13 cellular contexts compared by ENCODE assay signal in the genomic region with DNA sequence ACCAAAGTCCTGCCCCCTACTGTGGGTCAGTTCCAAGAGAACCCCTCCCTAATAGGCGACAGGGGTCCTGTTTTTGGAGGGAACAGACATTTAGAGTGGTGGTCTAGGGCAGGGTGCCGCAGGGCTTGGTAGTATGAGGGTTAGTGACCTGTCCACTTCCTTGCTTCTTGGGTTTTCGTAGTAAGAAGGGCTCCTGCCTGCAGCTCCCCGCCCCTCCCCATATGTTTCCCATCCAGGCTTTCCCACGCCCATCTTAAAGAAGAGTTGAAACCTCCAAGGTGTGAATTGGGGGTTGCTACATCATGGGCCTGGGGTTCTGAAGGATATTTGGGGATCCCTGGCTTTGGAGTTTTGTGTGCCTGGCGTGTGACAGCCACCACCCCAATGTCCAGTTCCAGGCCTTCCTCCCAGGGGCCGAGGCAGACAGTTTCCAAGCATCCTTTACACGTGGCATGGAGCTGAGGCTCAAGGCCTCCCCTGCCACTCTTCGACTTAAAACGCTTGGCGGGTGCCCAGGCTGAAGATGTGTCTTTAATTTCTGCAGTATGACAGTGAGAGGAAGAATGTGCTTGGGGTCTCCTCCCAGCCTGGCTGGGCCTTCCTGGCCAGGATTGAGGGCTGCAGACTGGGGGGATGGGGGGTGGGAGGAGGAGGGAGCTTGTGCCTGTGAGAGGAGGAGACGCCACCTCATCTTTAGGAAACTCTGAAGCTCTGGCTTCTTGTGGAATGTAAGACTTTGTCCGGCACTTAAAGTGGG. TPM values are rescaled to one million over a fixed set of nuclear protein-coding genes. Genes with fewer than 3 reads are reported as not detected.
A peak's percentile ranks its signal among the peaks of the same experiment; 100 is the strongest.
DNase-seq lines count a peak whose midpoint lies in the region; FAIRE-seq and TF ChIP-seq lines count a peak whose summit lies in the region.
"Had no signal": no experiment of that assay in that cellular context is flagged by ENCODE, and none has a peak within 500 bp of the region (broad histone marks: within the 10 kb centered on the region; RNA-seq: fewer than 3 reads in every experiment).

No MANE protein-coding gene starts in this region.

- intact Hi-C loops in ascending aorta (cut with DNase I), result loop anchor here (5.0 kb wide), 1 partner anchor 34 kb away; no protein-coding TSS in a partner anchor
- intact Hi-C loops in kidney (cut with DNase I), result no loop called here
- intact Hi-C loops in thyroid gland (cut with DNase I), result no loop called here

- 81 to 85% methylated on average over 3 to 13 of the region's 13 CpGs for WGBS in thyroid gland, 2 donors

- H3K27ac ChIP-seq in ascending aorta, result peak overlapping the region; percentile 52 to 97
- no peak overlapping the region for H3K27ac ChIP-seq in kidney (ENCODE audit: low read depth in 2 of 2, low read length in 2 of 2)
- peak overlapping the region; percentile 16 for H3K27ac ChIP-seq in subcutaneous abdominal adipose tissue (ENCODE audit: low read depth, low read length)
- no peak overlapping the region for H3K27ac ChIP-seq in thyroid gland

- no peak overlapping the region for H3K4me3 ChIP-seq in ascending aorta
- H3K4me3 ChIP-seq in kidney (ENCODE audit: low read length in 2 of 2), result no peak overlapping the region
- no peak overlapping the region for H3K4me3 ChIP-seq in subcutaneous abdominal adipose tissue (ENCODE audit: low read depth in 1 of 5, low read length in 5 of 5)
- H3K4me3 ChIP-seq in thyroid gland (replicated peaks in 1 of 3), result no peak overlapping the region

- TF ChIP-seq CTCF in ascending aorta (IDR thresholded peaks at IDR 0.05), result no peak
- no peak for TF ChIP-seq CTCF in kidney (IDR thresholded peaks at IDR 0.05; ENCODE audit: borderline replicate concordance, extremely low read depth, insufficient read depth)
- no peak for TF ChIP-seq CTCF in thyroid gland (IDR thresholded peaks at IDR 0.05)

- no peak for TF ChIP-seq POLR2A in thyroid gland (IDR thresholded peaks at IDR 0.05)

- H3K27me3 ChIP-seq in ascending aorta (no peaks in the 10 kb centered on the region), subcutaneous abdominal adipose tissue (ENCODE audit: control insufficient read depth in 5 of 5, insufficient read depth in 4 of 5, low read length in 5 of 5) (peaks cover 21 to 51% (median 45%) of the 10 kb centered on the region in 5 donors), thyroid gland (peaks cover 10% of the 10 kb centered on the region)

- peak; percentile 99 for DNase-seq in GM04503 (ENCODE audit: low read depth)
- no peak for DNase-seq in ascending aorta (ENCODE audit: low spot score in 2 of 2)
- DNase-seq in kidney, result peak; percentile 60
- DNase-seq in iPS-NIHi11 (ENCODE audit: low spot score), result no peak
- DNase-seq in GM19240 (ENCODE audit: insufficient read length, low spot score), result no peak
- no peak for DNase-seq in DMS114 treated with DMSO at 0.1 percent for 48 hours (lab: John Stamatoyannopoulos, UW; ENCODE audit: unreplicated experiment)
- DNase-seq in thyroid gland, result no peak
- DNase-seq: activated CD4-positive, alpha-beta T cell treated with anti-CD3 and anti-CD28 coated beads, Interleukin-2, amount 50 U/mL, for 4 hours; Caco-2; effector memory CD8-positive, alpha-beta T cell; NCI-H1105 treated with DMSO at 0.1 percent for 48 hours; stimulated activated CD4-positive, alpha-beta T cell treated with anti-CD3 and anti-CD28 coated beads, Interleukin-2, amount 100 ng/mL, for 24 hours had no signal

- H3K4me1 ChIP-seq in ascending aorta (peaks cover 3 to 26% of the 10 kb centered on the region in 2 donors), kidney (ENCODE audit: control insufficient read depth in 1 of 2, insufficient read depth in 1 of 2, low read depth in 1 of 2, low read length in 2 of 2) (peaks cover 5 to 10% of the 10 kb centered on the region in 2 donors), subcutaneous abdominal adipose tissue (ENCODE audit: control insufficient read depth in 5 of 5, insufficient read depth in 5 of 5, low read length in 5 of 5) (peaks cover 0 to 44% (median 31%) of the 10 kb centered on the region in 5 donors), thyroid gland (peaks cover 12 to 27% of the 10 kb centered on the region in 2 donors)

- H3K9me3 ChIP-seq in ascending aorta, result no peaks in the 10 kb centered on the region
- no peaks in the 10 kb centered on the region for H3K9me3 ChIP-seq in kidney (ENCODE audit: control insufficient read depth in 1 of 2, low read length in 2 of 2)
- H3K9me3 ChIP-seq in subcutaneous abdominal adipose tissue (ENCODE audit: control insufficient read depth in 5 of 5, low read length in 5 of 5), result no peaks in the 10 kb centered on the region
- H3K9me3 ChIP-seq in thyroid gland, result no peaks in the 10 kb centered on the region
- H3K9me3 ChIP-seq: Caco-2 had no signal

- H3K36me3 ChIP-seq in ascending aorta (peaks cover 8 to 9% of the 10 kb centered on the region in 2 donors), kidney (ENCODE audit: control insufficient read depth in 1 of 2, insufficient read depth in 2 of 2, low read length in 2 of 2) (no peaks in the 10 kb centered on the region), subcutaneous abdominal adipose tissue (ENCODE audit: control insufficient read depth in 5 of 5, insufficient read depth in 5 of 5, low read length in 5 of 5) (no peaks in the 10 kb centered on the region), thyroid gland (no peaks in the 10 kb centered on the region)

- no peak overlapping the region for H3K9ac ChIP-seq in kidney (ENCODE audit: low read length in 2 of 2)
- no peak overlapping the region for H3K9ac ChIP-seq in subcutaneous abdominal adipose tissue (ENCODE audit: low read length in 5 of 5)

- FAIRE-seq in kidney (lab: Jason Lieb, UNC), result no peak

RNA-seq across cellular contexts. Expression of a gene that starts 2.3 kb away (rescaled TPM):
- 547 TPM for total RNA-seq in ascending aorta
- total RNA-seq in kidney, result 142 TPM
- 9.2 TPM for polyA plus RNA-seq in kidney (ENCODE audit: insufficient read depth, low read depth, low replicate concordance)
- total RNA-seq in thyroid gland, result 10 to 100 TPM; 12.2 to 57.3 (median 18.5) TPM

RNA-seq across cellular contexts. Expression of a gene that starts 38.0 kb away (rescaled TPM):
- 78.5 TPM for total RNA-seq in ascending aorta
- total RNA-seq in kidney, result 4.2 TPM
- 5.5 TPM for polyA plus RNA-seq in kidney (ENCODE audit: insufficient read depth, low read depth, low replicate concordance)
- 1 to 10 TPM in 1 of 4 donors, not detected in 3; 2.0 TPM for total RNA-seq in thyroid gland
- total RNA-seq: Caco-2 had no signal

RNA-seq across cellular contexts. Expression of a gene that starts 53.3 kb away (rescaled TPM):
- total RNA-seq in ascending aorta, result 63.5 TPM
- total RNA-seq in kidney, result 64.4 TPM
- 17.1 TPM for polyA plus RNA-seq in kidney (ENCODE audit: insufficient read depth, low read depth, low replicate concordance)
- 10 to 100 TPM; 28.6 to 37.2 (median 31.9) TPM for total RNA-seq in thyroid gland

Comparison
In these comparisons a context has a peak if more than half of its experiments do, and no peak if none do; other contexts are left out.
1. DNase-seq: peak in GM04503 (single experiment) and kidney (single experiment); none in ascending aorta (0 of 2), iPS-NIHi11 (single experiment), GM19240 (single experiment), DMS114 treated with DMSO at 0.1 percent for 48 hours (single experiment) and thyroid gland (0 of 2).
2. H3K27ac ChIP-seq: peak in ascending aorta (2 of 2) and subcutaneous abdominal adipose tissue (single experiment); none in kidney (0 of 2) and thyroid gland (0 of 3).
3. RNA of a gene that starts 38.0 kb away (total RNA-seq): 78.5 TPM in ascending aorta (single experiment); 4.2 TPM in kidney (single experiment) and 2.0 TPM in thyroid gland; every median in the first group is over 10 times any median in the second.